12 cellular contexts compared by ENCODE assay signal in genomic region chr5:53490747-53491146, GRCh38. TPM values are rescaled to one million over a fixed set of nuclear protein-coding genes. Genes with fewer than 3 reads are reported as not detected.
DNase-seq lines count a peak whose midpoint lies in the region; ATAC-seq and TF ChIP-seq lines count a peak whose summit lies in the region.
"Had no signal": no experiment of that assay in that cellular context is flagged by ENCODE, and none has a peak within 500 bp of the region (broad histone marks: within the 10 kb centered on the region; RNA-seq: fewer than 3 reads in every experiment).

No MANE protein-coding gene starts in this region.

- TF ChIP-seq CTCF in fibroblast of the aortic adventitia (IDR thresholded peaks at IDR 0.05; ENCODE audit: insufficient read depth, low read length) = no peak

- no peak for ATAC-seq in esophagus mucosa
- no peak for ATAC-seq in HG03457 (IDR thresholded peaks at IDR 0.05; ENCODE audit: unreplicated experiment)
- ATAC-seq in GM21447 (IDR thresholded peaks at IDR 0.05; ENCODE audit: unreplicated experiment) = no peak

- 0 out of 2 replicates have a peak, but pooled peaks cover 5% of the 10 kb centered on the region for H3K36me3 ChIP-seq in SJCRH30

- H3K4me1 ChIP-seq in SJCRH30 = peaks cover 14% of the 10 kb centered on the region
- H3K4me1 ChIP-seq: testis had no signal

- no peak overlapping the region for H3K4me3 ChIP-seq in SJCRH30
- no peak overlapping the region for H3K4me3 ChIP-seq in fibroblast of the aortic adventitia (ENCODE audit: low read depth, low read length)
- H3K4me3 ChIP-seq in skeletal muscle cell (ENCODE audit: low read depth, low read length) = no peak overlapping the region
- H3K4me3 ChIP-seq: testis had no signal

- no peaks in the 10 kb centered on the region for H3K27me3 ChIP-seq in SJCRH30
- H3K27me3 ChIP-seq: testis had no signal

- no peaks in the 10 kb centered on the region for H3K9me3 ChIP-seq in SJCRH30 (replicated peaks)
- H3K9me3 ChIP-seq: testis had no signal

- H3K27ac ChIP-seq in SJCRH30 = peak overlapping the region; percentile 41
- H3K27ac ChIP-seq: HL-60, testis had no signal

- DNase-seq in NCI-H345 (lab: John Stamatoyannopoulos, UW) = peak; percentile 7
- DNase-seq in NCI-H345 treated with DMSO at 0.1 percent for 48 hours (lab: John Stamatoyannopoulos, UW; ENCODE audit: unreplicated experiment) = no peak
- peak; percentile 71 for DNase-seq in SJCRH30
- peak; percentile 95 for DNase-seq in fibroblast of the aortic adventitia (ENCODE audit: low read depth)
- DNase-seq in skeletal muscle cell (ENCODE audit: low read depth) = peak; percentile 84
- DNase-seq: activated effector memory CD4-positive, alpha-beta T cell treated with anti-CD3 and anti-CD28 coated beads, Interleukin-2, amount 50 U/mL, for 16 hours; NCI-H2029; testis had no signal

RNA-seq across cellular contexts. Expression of gene FST, which starts 10.3 kb away (rescaled TPM):
- total RNA-seq in SJCRH30 (2014; rRNA removed; shearing (Covaris generic)) = 22.4 and 25.0 TPM in 2 replicates
- total RNA-seq in fibroblast of the aortic adventitia (ENCODE audit: low replicate concordance) (80.2 and 104 TPM in 2 replicates), esophagus mucosa (2.7 TPM)
